In the genomic region with DNA sequence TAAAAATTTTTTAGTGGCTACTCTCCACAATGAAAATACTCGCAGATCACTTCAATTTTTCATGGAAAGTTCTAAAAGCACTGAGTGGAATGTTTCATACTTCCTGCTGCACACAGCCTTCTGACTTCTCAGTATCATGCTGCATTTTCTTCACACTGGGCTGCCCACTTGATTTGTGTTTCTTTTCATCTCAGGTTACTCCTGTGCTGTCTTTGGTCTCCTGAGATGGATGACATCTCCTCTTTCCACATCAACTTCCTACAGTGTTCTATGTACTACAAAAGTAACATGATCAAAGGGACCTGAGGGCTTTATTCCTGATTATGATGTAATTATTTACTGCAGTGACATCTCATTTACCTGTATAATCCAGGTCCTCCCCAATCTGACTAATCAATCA, we compare ENCODE assay signal across 33 cellular contexts.
"Had no signal": no experiment of that assay in that cellular context is flagged by ENCODE, and none has a peak within 500 bp of the region (broad histone marks: within the 10 kb centered on the region; RNA-seq: fewer than 3 reads in every experiment).

No MANE protein-coding gene starts in this region.

- H3K27me3 Mint-ChIP-seq: activated CD4-positive, alpha-beta T cell treated with anti-CD3 and anti-CD28 coated beads, Interleukin-2, amount 10 ng/mL, durations not matched to agents 24 days and 14 days; activated CD8-positive, alpha-beta T cell treated with anti-CD3 and anti-CD28 coated beads for 36 hours; activated naive CD8-positive, alpha-beta T cell treated with anti-CD3 and anti-CD28 coated beads for 36 hours; activated T-helper 17 cell treated with anti-CD3 and anti-CD28 coated beads, Interleukin-2, amount 50 U/mL, for 72 hours; central memory CD8-positive, alpha-beta T cell had no signal

- ATAC-seq: activated CD8-positive, alpha-beta T cell treated with anti-CD3 and anti-CD28 coated beads for 36 hours; activated T-cell treated with anti-CD3 and anti-CD28 coated beads, Interleukin-2, amount 50 U/mL, for 72 hours; activated T-helper 17 cell treated with anti-CD3 and anti-CD28 coated beads, Interleukin-2, amount 50 U/mL, for 72 hours; PC-3 had no signal

- H3K36me3 Mint-ChIP-seq: activated naive CD8-positive, alpha-beta T cell treated with anti-CD3 and anti-CD28 coated beads for 36 hours had no signal

- H3K9ac ChIP-seq: SK-N-SH had no signal

- H3K9me3 ChIP-seq: ascending aorta, Peyer's patch, SJSA1, SK-N-SH had no signal

- H3K36me3 ChIP-seq: ascending aorta, cardiac muscle cell, Peyer's patch, SJSA1 had no signal

- H3K27ac Mint-ChIP-seq: activated CD4-positive, alpha-beta T cell treated with anti-CD3 and anti-CD28 coated beads, Interleukin-2, amount 10 ng/mL, durations not matched to agents 24 days and 14 days; activated CD8-positive, alpha-beta T cell treated with anti-CD3 and anti-CD28 coated beads for 36 hours; activated naive CD8-positive, alpha-beta T cell treated with anti-CD3 and anti-CD28 coated beads for 36 hours; activated T-cell treated with anti-CD3 and anti-CD28 coated beads, Interleukin-2, amount 50 U/mL, for 72 hours; activated T-helper 17 cell treated with anti-CD3 and anti-CD28 coated beads, Interleukin-2, amount 50 U/mL, for 72 hours; T-helper 1 cell treated with Interleukin-12 subunit alpha and Interleukin-12 subunit beta and Interleukin-4 antibody, amounts not matched to agents 30 μg/mL and 1 μg/mL, for 36 hours; T-helper 2 cell treated with Interferon-gamma antibody and Interleukin-4, amounts not matched to agents 5 μg/mL and 100 μg/mL, for 36 hours had no signal

- H3K4me3 Mint-ChIP-seq: activated CD4-positive, alpha-beta T cell treated with anti-CD3 and anti-CD28 coated beads, Interleukin-2, amount 10 ng/mL, durations not matched to agents 24 days and 14 days; activated CD8-positive, alpha-beta T cell treated with anti-CD3 and anti-CD28 coated beads for 36 hours; activated naive CD8-positive, alpha-beta T cell treated with anti-CD3 and anti-CD28 coated beads for 36 hours; activated T-cell treated with anti-CD3 and anti-CD28 coated beads, Interleukin-2, amount 50 U/mL, for 72 hours; activated T-helper 17 cell treated with anti-CD3 and anti-CD28 coated beads, Interleukin-2, amount 50 U/mL, for 72 hours; central memory CD8-positive, alpha-beta T cell; T-helper 1 cell treated with Interleukin-12 subunit alpha and Interleukin-12 subunit beta and Interleukin-4 antibody, amounts not matched to agents 30 μg/mL and 1 μg/mL, for 36 hours; T-helper 2 cell treated with Interferon-gamma antibody and Interleukin-4, amounts not matched to agents 5 μg/mL and 100 μg/mL, for 36 hours had no signal

- DNase-seq: activated CD4-positive, alpha-beta T cell treated with anti-CD3 and anti-CD28 coated beads, Interleukin-2, amount 10 ng/mL, durations not matched to agents 24 days and 14 days; activated CD4-positive, alpha-beta T cell treated with anti-CD3 and anti-CD28 coated beads, Interleukin-2, amount 50 U/mL, for 4 hours; activated CD8-positive, alpha-beta T cell treated with anti-CD3 and anti-CD28 coated beads for 36 hours; activated effector memory CD4-positive, alpha-beta T cell treated with anti-CD3 and anti-CD28 coated beads, Interleukin-2, amount 50 U/mL, for 16 hours; activated naive CD4-positive, alpha-beta T cell; activated naive CD4-positive, alpha-beta T cell treated with anti-CD3 and anti-CD28 coated beads, Interleukin-2, amount 50 U/mL, for 16 hours; activated naive CD8-positive, alpha-beta T cell treated with anti-CD3 and anti-CD28 coated beads for 36 hours; activated T-cell treated with anti-CD3 and anti-CD28 coated beads, Interleukin-2, amount 50 U/mL, for 1 hour; activated T-cell treated with anti-CD3 and anti-CD28 coated beads, Interleukin-2, amount 50 U/mL, for 72 hours; amygdala; KG1; MM.1S; MV-4-11; NCI-H1092; NCI-H1436 treated with DMSO at 0.1 percent for 48 hours; NCI-H1694 treated with DMSO at 0.1 percent for 48 hours; NCI-H2029 treated with DMSO at 0.1 percent for 48 hours; NCI-H226; NCI-H524 treated with DMSO at 0.1 percent for 48 hours; NCI-H748 treated with DMSO at 0.1 percent for 48 hours; NK-92 treated with Interleukin-12 subunit alpha and Interleukin-12 subunit beta, amount 100 ng/mL, for 24 hours; PC-3; Peyer's patch; RPMI8226; SHP77 treated with DMSO at 0.1 percent for 48 hours; SK-N-SH had no signal

- H3K9me3 Mint-ChIP-seq: activated CD4-positive, alpha-beta T cell treated with anti-CD3 and anti-CD28 coated beads, Interleukin-2, amount 10 ng/mL, durations not matched to agents 24 days and 14 days had no signal

- H3K27me3 ChIP-seq: ascending aorta, cardiac muscle cell, Peyer's patch, SJSA1 had no signal

- H3K27ac ChIP-seq: ascending aorta, cardiac muscle cell, Peyer's patch, SJSA1 had no signal

- H3K4me2 ChIP-seq: SK-N-SH had no signal

- H3K4me1 ChIP-seq: ascending aorta, Peyer's patch, SJSA1 had no signal

- H3K4me1 Mint-ChIP-seq: activated CD4-positive, alpha-beta T cell treated with anti-CD3 and anti-CD28 coated beads, Interleukin-2, amount 10 ng/mL, durations not matched to agents 24 days and 14 days; activated naive CD8-positive, alpha-beta T cell treated with anti-CD3 and anti-CD28 coated beads for 36 hours; activated T-helper 17 cell treated with anti-CD3 and anti-CD28 coated beads, Interleukin-2, amount 50 U/mL, for 72 hours; central memory CD8-positive, alpha-beta T cell had no signal

- H3K9me2 ChIP-seq: SK-N-SH had no signal

- H3K4me3 ChIP-seq: ascending aorta, cardiac muscle cell, Peyer's patch, SJSA1 had no signal
